ENCODE assay signal across 13 cellular contexts in the genomic region with DNA sequence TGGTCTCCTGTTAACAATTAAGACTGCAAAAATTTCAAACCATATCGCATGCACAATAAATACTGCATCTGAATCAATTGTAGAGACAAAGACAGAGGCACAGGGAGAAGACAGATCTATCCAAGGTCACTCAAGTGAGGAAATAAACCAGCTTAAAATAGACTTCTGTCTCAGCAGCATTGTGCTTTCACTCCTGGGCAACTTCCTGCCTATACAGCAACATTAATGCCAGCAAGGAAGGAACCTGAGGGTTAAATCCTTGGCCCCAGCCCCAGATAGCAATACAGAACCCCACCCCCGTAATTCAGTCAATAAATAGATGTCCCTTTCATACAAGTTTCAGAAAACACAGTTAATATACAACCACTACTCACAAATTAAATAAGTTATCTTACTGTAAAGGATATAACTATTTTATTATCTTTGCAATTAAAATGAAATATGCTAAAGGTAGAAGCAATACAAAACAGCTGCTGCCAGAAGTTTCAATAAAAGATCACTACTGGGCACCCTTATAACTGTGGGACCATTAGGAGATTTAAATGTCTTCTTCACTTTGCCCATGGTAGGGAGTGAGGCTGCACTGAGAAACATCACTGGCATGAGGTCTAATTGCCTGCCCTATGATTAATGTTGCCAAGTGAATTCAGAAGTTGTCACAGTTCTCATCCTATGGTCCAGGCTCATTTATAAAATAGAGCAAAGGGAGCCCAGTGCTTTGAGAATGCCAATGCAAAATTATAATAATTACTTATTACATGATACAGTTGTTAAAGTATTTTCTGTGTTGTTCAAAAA. TPM values are rescaled to one million over a fixed set of nuclear protein-coding genes. Genes with fewer than 3 reads are reported as not detected.
DNase-seq lines count a peak whose midpoint lies in the region; ATAC-seq and TF ChIP-seq lines count a peak whose summit lies in the region.
"Had no signal": no experiment of that assay in that cellular context is flagged by ENCODE, and none has a peak within 500 bp of the region (broad histone marks: within the 10 kb centered on the region; RNA-seq: fewer than 3 reads in every experiment).

No MANE protein-coding gene starts in this region.

- peak overlapping the region in 3 of 4 donors; percentile 0 to 42 (median 40) for H3K27ac ChIP-seq in upper lobe of left lung
- no peak overlapping the region for H3K27ac ChIP-seq in lower lobe of right lung
- H3K27ac ChIP-seq: tibial artery had no signal

- intact Hi-C loops in activated CD4-positive, alpha-beta T cell treated with anti-CD3 and anti-CD28 coated beads, Interleukin-2, amount 10 ng/mL, durations not matched to agents 24 days and 14 days (cut with micrococcal nuclease): no loop called here
- intact Hi-C loops in MCF 10A (cut with micrococcal nuclease) (loop anchor here (5.0 kb wide), 2 partner anchors 47 to 217 kb away; a partner anchor contains a TSS), lower lobe of right lung (cut with DNase I) (no loop called here)

- H3K27ac Mint-ChIP-seq in activated CD4-positive, alpha-beta T cell treated with anti-CD3 and anti-CD28 coated beads, Interleukin-2, amount 10 ng/mL, durations not matched to agents 24 days and 14 days: no peak overlapping the region
- no peak overlapping the region for H3K27ac Mint-ChIP-seq in MCF 10A (ENCODE audit: low read depth, unreplicated experiment)
- H3K27ac Mint-ChIP-seq: naive thymus-derived CD8-positive, alpha-beta T cell had no signal

- peaks cover 5% of the 10 kb centered on the region for H3K4me1 Mint-ChIP-seq in activated CD4-positive, alpha-beta T cell treated with anti-CD3 and anti-CD28 coated beads, Interleukin-2, amount 10 ng/mL, durations not matched to agents 24 days and 14 days
- H3K4me1 Mint-ChIP-seq in MCF 10A (ENCODE audit: insufficient read depth, unreplicated experiment): peaks cover 53% of the 10 kb centered on the region

- H3K36me3 Mint-ChIP-seq in activated CD4-positive, alpha-beta T cell treated with anti-CD3 and anti-CD28 coated beads, Interleukin-2, amount 10 ng/mL, durations not matched to agents 24 days and 14 days (ENCODE audit: low read depth): no peaks in the 10 kb centered on the region
- peaks cover 5% of the 10 kb centered on the region for H3K36me3 Mint-ChIP-seq in MCF 10A (ENCODE audit: insufficient read depth, unreplicated experiment)

- no peak for TF ChIP-seq POLR2A in upper lobe of left lung (IDR thresholded peaks at IDR 0.05)

- no peak overlapping the region for H3K4me3 Mint-ChIP-seq in activated CD4-positive, alpha-beta T cell treated with anti-CD3 and anti-CD28 coated beads, Interleukin-2, amount 10 ng/mL, durations not matched to agents 24 days and 14 days
- no peak overlapping the region for H3K4me3 Mint-ChIP-seq in MCF 10A (ENCODE audit: unreplicated experiment)
- H3K4me3 Mint-ChIP-seq: naive thymus-derived CD8-positive, alpha-beta T cell had no signal

- DNase-seq in activated CD4-positive, alpha-beta T cell treated with anti-CD3 and anti-CD28 coated beads, Interleukin-2, amount 10 ng/mL, durations not matched to agents 24 days and 14 days: peak; percentile 36
- no peak for DNase-seq in activated CD4-positive, alpha-beta T cell treated with anti-CD3 and anti-CD28 coated beads for 1 hour
- peak; percentile 18 for DNase-seq in glomerular visceral epithelial cell (ENCODE audit: extremely low spot score)
- DNase-seq in upper lobe of left lung: no peak
- no peak for DNase-seq in NCI-H187 (lab: John Stamatoyannopoulos, UW)
- DNase-seq in MCF 10A (ENCODE audit: unreplicated experiment): no peak
- no peak for DNase-seq in lower lobe of right lung
- DNase-seq: activated gamma-delta T cell; head of caudate nucleus; naive thymus-derived CD8-positive, alpha-beta T cell; NCI-H1105 treated with DMSO at 0.1 percent for 48 hours; tibial artery had no signal

- H3K4me3 ChIP-seq in upper lobe of left lung: no peak overlapping the region
- H3K4me3 ChIP-seq in lower lobe of right lung: no peak overlapping the region
- H3K4me3 ChIP-seq: tibial artery had no signal

- peaks cover 37 to 52% (median 42%) of the 10 kb centered on the region in 4 donors for H3K4me1 ChIP-seq in upper lobe of left lung
- H3K4me1 ChIP-seq in lower lobe of right lung: peaks cover 63% of the 10 kb centered on the region

- TF ChIP-seq CTCF in upper lobe of left lung (IDR thresholded peaks at IDR 0.05) (no peak), MCF 10A (IDR thresholded peaks at IDR 0.05; ENCODE audit: unreplicated experiment) (no peak), lower lobe of right lung (IDR thresholded peaks at IDR 0.05) (no peak)

- no peaks in the 10 kb centered on the region for H3K9me3 ChIP-seq in upper lobe of left lung
- no peaks in the 10 kb centered on the region for H3K9me3 ChIP-seq in lower lobe of right lung
- H3K9me3 ChIP-seq: tibial artery had no signal

- POLR2A ChIA-PET in MCF 10A (lab: Yijun Ruan, JAX): interaction anchor here (0.9 to 8.2 kb wide), 8 partner anchors 11 to 315 kb away, joined by 3 to 109 read pairs (median 6); no protein-coding TSS in a partner anchor

- ATAC-seq in HG03457 (IDR thresholded peaks at IDR 0.05; ENCODE audit: unreplicated experiment): peak; percentile 34
- ATAC-seq in upper lobe of left lung (ENCODE audit: low FRiP score in 2 of 2): no peak
- ATAC-seq in lower lobe of right lung: no peak
- ATAC-seq: naive thymus-derived CD8-positive, alpha-beta T cell had no signal

- WGBS in upper lobe of left lung, 2 donors: 25 to 46% methylated on average over 2 of the region's 2 CpGs

- CTCF ChIA-PET in MCF 10A (lab: Yijun Ruan, JAX): interaction anchor here (0.6 to 3.1 kb wide), 8 partner anchors 18 to 396 kb away, joined by 3 to 10 read pairs (median 4); a partner anchor contains a TSS

- H3K27me3 ChIP-seq in upper lobe of left lung (no peaks in the 10 kb centered on the region), lower lobe of right lung (ENCODE audit: low read depth) (no peaks in the 10 kb centered on the region)
- H3K27me3 ChIP-seq: tibial artery had no signal

- TF ChIP-seq EP300 in upper lobe of left lung (IDR thresholded peaks at IDR 0.05): no peak

- peaks cover 21% of the 10 kb centered on the region for H3K27me3 Mint-ChIP-seq in activated CD4-positive, alpha-beta T cell treated with anti-CD3 and anti-CD28 coated beads, Interleukin-2, amount 10 ng/mL, durations not matched to agents 24 days and 14 days
- H3K27me3 Mint-ChIP-seq in MCF 10A (ENCODE audit: insufficient read depth, unreplicated experiment): no peaks in the 10 kb centered on the region

- H3K36me3 ChIP-seq in upper lobe of left lung (no peaks in the 10 kb centered on the region), lower lobe of right lung (no peaks in the 10 kb centered on the region)
- H3K36me3 ChIP-seq: tibial artery had no signal

- H3K9me3 Mint-ChIP-seq in activated CD4-positive, alpha-beta T cell treated with anti-CD3 and anti-CD28 coated beads, Interleukin-2, amount 10 ng/mL, durations not matched to agents 24 days and 14 days: no peaks in the 10 kb centered on the region
- H3K9me3 Mint-ChIP-seq in MCF 10A (ENCODE audit: unreplicated experiment): no peaks in the 10 kb centered on the region

- BruUV-seq in MCF 10A (replicated peaks; lab: Mats Ljungman, UMichigan): no TSS peak

RNA-seq across cellular contexts. Expression of a gene that starts 49.4 kb away (rescaled TPM):
- 0.12 and 0.17 TPM in 2 replicates for total RNA-seq in activated CD4-positive, alpha-beta T cell treated with anti-CD3 and anti-CD28 coated beads, Interleukin-2, amount 10 ng/mL, durations not matched to agents 24 days and 14 days
- 100 to 1,000 TPM; 207 to 951 (median 552) TPM for total RNA-seq in upper lobe of left lung
- total RNA-seq in MCF 10A (2022): 225 and 267 TPM in 2 replicates
- total RNA-seq in lower lobe of right lung: 531 TPM
- total RNA-seq: naive thymus-derived CD8-positive, alpha-beta T cell had no signal

Comparison
In these comparisons a context has a peak if more than half of its experiments do, and no peak if none do; other contexts are left out.
1. DNase-seq: peak in activated CD4-positive, alpha-beta T cell treated with anti-CD3 and anti-CD28 coated beads, Interleukin-2, amount 10 ng/mL, durations not matched to agents 24 days and 14 days (single experiment) and glomerular visceral epithelial cell (single experiment); none in activated CD4-positive, alpha-beta T cell treated with anti-CD3 and anti-CD28 coated beads for 1 hour (single experiment), upper lobe of left lung (0 of 2), NCI-H187 (0 of 2), MCF 10A (single experiment) and lower lobe of right lung (single experiment).
2. RNA of a gene that starts 49.4 kb away (total RNA-seq): 207 to 951 TPM in upper lobe of left lung, 531 TPM in lower lobe of right lung (single experiment) and 225 to 267 TPM in MCF 10A; 0.12 to 0.17 TPM in activated CD4-positive, alpha-beta T cell treated with anti-CD3 and anti-CD28 coated beads, Interleukin-2, amount 10 ng/mL, durations not matched to agents 24 days and 14 days; every median in the first group is over 100 times any median in the second.